In genomic region chr6:10528170-10528981, GRCh38 we compare ENCODE assay signal across 1 cellular context.
TF ChIP-seq lines count a peak whose summit lies in the region.

No MANE protein-coding gene starts in this region.

TF ChIP-seq in HepG2, 621 proteins besides CTCF, POLR2A, EP300 and RAD21 (continued from another document and continues in another):
- TF ChIP-seq CREB1 (IDR thresholded peaks at IDR 0.05) (no peak), CREB1 (CRISPR knock-in tag; IDR thresholded peaks at IDR 0.05) (peak; percentile 74), SALL1 (CRISPR knock-in tag; IDR thresholded peaks at IDR 0.05) (peak; percentile 85), YEATS4 (CRISPR knock-in tag; IDR thresholded peaks at IDR 0.05; ENCODE audit: borderline replicate concordance) (peak; percentile 68; the same call in 1 of the 2 replicates), ZFP36L2 (CRISPR knock-in tag; IDR thresholded peaks at IDR 0.05) (no peak), ZNF335 (CRISPR knock-in tag; IDR thresholded peaks at IDR 0.05) (peak; percentile 83; the same call in 1 of the 2 replicates), ATF3 (CRISPR knock-in tag; IDR thresholded peaks at IDR 0.05) (peak; percentile 40; the same call in 1 of the 2 replicates), ZBTB42 (CRISPR knock-in tag; IDR thresholded peaks at IDR 0.05) (no peak), ZNF598 (CRISPR knock-in tag; IDR thresholded peaks at IDR 0.05; ENCODE audit: borderline replicate concordance) (0 out of 2 replicates have a peak, but pooled peaks have one; percentile 32), ATAD3A (CRISPR knock-in tag; IDR thresholded peaks at IDR 0.05) (no peak), ZNF543 (CRISPR knock-in tag; IDR thresholded peaks at IDR 0.05) (no peak), ZNF513 (CRISPR knock-in tag; conservative IDR thresholded peaks at IDR 0.05) (no peak), SRSF9 (IDR thresholded peaks at IDR 0.05; ENCODE audit: borderline replicate concordance, insufficient read depth, low read depth, low read length, poor library complexity, severe bottlenecking) (no peak), REPIN1 (CRISPR knock-in tag; IDR thresholded peaks at IDR 0.05; ENCODE audit: borderline replicate concordance, low read depth) (peak; percentile 68; the same call in 1 of the 2 replicates), BCL6 (CRISPR knock-in tag; IDR thresholded peaks at IDR 0.05) (peak; percentile 57), SAP130 (CRISPR knock-in tag; IDR thresholded peaks at IDR 0.05; ENCODE audit: low read depth) (peak; percentile 95), CEBPB (IDR thresholded peaks at IDR 0.05; ENCODE audit: borderline replicate concordance, low read depth, low read length) (peak; percentile 90), ATF6 (CRISPR knock-in tag; conservative IDR thresholded peaks at IDR 0.05) (0 out of 2 replicates have a peak, but pooled peaks have one; percentile 2), FOXA3 (CRISPR knock-in tag; IDR thresholded peaks at IDR 0.05) (peak; percentile 70), ISL2 (CRISPR knock-in tag; IDR thresholded peaks at IDR 0.05) (no peak; the same call in none of the 2 replicates), JDP2 (CRISPR knock-in tag; IDR thresholded peaks at IDR 0.05; ENCODE audit: borderline replicate concordance) (no peak), THRA (CRISPR knock-in tag; IDR thresholded peaks at IDR 0.05; ENCODE audit: borderline replicate concordance) (peak; percentile 48; the same call in 1 of the 2 replicates), ZNF639 (CRISPR knock-in tag; conservative IDR thresholded peaks at IDR 0.05) (0 out of 2 replicates have a peak, but pooled peaks have one; percentile 38), AHDC1 (CRISPR knock-in tag; IDR thresholded peaks at IDR 0.05; ENCODE audit: borderline replicate concordance) (peak; percentile 18; the same call in 1 of the 2 replicates), TFE3 (CRISPR knock-in tag; IDR thresholded peaks at IDR 0.05) (0 out of 2 replicates have a peak, but pooled peaks have one; percentile 24), DMAP1 (CRISPR knock-in tag; IDR thresholded peaks at IDR 0.05) (peak; percentile 76; the same call in 1 of the 2 replicates), ZNF430 (CRISPR knock-in tag; IDR thresholded peaks at IDR 0.05) (peak; percentile 61; the same call in 1 of the 2 replicates), SOX6 (IDR thresholded peaks at IDR 0.05) (no peak), SOX6 (CRISPR knock-in tag; IDR thresholded peaks at IDR 0.05) (peak; percentile 77; the same call in 1 of the 2 replicates), ZNF354B (CRISPR knock-in tag; IDR thresholded peaks at IDR 0.05) (peak; percentile 85; the same call in 1 of the 2 replicates), ZGPAT (CRISPR knock-in tag; IDR thresholded peaks at IDR 0.05) (peak; percentile 79), ZNF629 (CRISPR knock-in tag; conservative IDR thresholded peaks at IDR 0.05) (0 out of 2 replicates have a peak, but pooled peaks have one; percentile 5), RXRA (CRISPR knock-in tag; IDR thresholded peaks at IDR 0.05) (peak; percentile 18; the same call in 1 of the 2 replicates), ELF1 (CRISPR knock-in tag; IDR thresholded peaks at IDR 0.05) (peak; percentile 61; the same call in 1 of the 2 replicates), GATAD2A (CRISPR knock-in tag; IDR thresholded peaks at IDR 0.05) (peak; percentile 87), SIX1 (CRISPR knock-in tag; IDR thresholded peaks at IDR 0.05; ENCODE audit: borderline replicate concordance) (0 out of 2 replicates have a peak, but pooled peaks have one; percentile 8), MED13 (CRISPR knock-in tag; IDR thresholded peaks at IDR 0.05) (peak; percentile 60; the same call in 1 of the 2 replicates), CBX2 (IDR thresholded peaks at IDR 0.05; ENCODE audit: low read depth, low read length) (no peak), CBX2 (CRISPR knock-in tag; IDR thresholded peaks at IDR 0.05; ENCODE audit: low read depth) (no peak), HBP1 (CRISPR knock-in tag; IDR thresholded peaks at IDR 0.05; ENCODE audit: low read depth) (peak; percentile 79; the same call in 1 of the 2 replicates), NCOA2 (CRISPR knock-in tag; IDR thresholded peaks at IDR 0.05) (peak; percentile 63), ZNF263 (CRISPR knock-in tag; IDR thresholded peaks at IDR 0.05) (no peak), TSC22D2 (CRISPR knock-in tag; IDR thresholded peaks at IDR 0.05; ENCODE audit: borderline replicate concordance) (0 out of 2 replicates have a peak, but pooled peaks have one; percentile 25), ARNT (IDR thresholded peaks at IDR 0.05) (no peak), ZNF350 (CRISPR knock-in tag; IDR thresholded peaks at IDR 0.05; ENCODE audit: borderline replicate concordance, low read depth) (0 out of 2 replicates have a peak, but pooled peaks have one; percentile 35), SRSF1 (optimal IDR thresholded peaks at IDR 0.05; ENCODE audit: low read depth, low read length) (no peak), ZBTB7B (CRISPR knock-in tag; IDR thresholded peaks at IDR 0.05) (peak; percentile 57), ZSCAN12 (CRISPR knock-in tag; IDR thresholded peaks at IDR 0.05) (no peak), TAF1 (CRISPR knock-in tag; IDR thresholded peaks at IDR 0.05) (peak; percentile 81)
